Comparison of ENCODE assay signal across 27 cellular contexts in genomic region chr13:44872751-44873150, GRCh38.
"Had no signal": no experiment of that assay in that cellular context is flagged by ENCODE, and none has a peak within 500 bp of the region (broad histone marks: within the 10 kb centered on the region; RNA-seq: fewer than 3 reads in every experiment).

No MANE protein-coding gene starts in this region.

- H3K27me3 ChIP-seq: esophagus muscularis mucosa, gastroesophageal sphincter, hepatocyte, ovary, tibial nerve had no signal

- H3K27ac ChIP-seq: hepatocyte, ovary, skin epidermis, tibial nerve, WERI-Rb-1 had no signal

- H3K4me2 ChIP-seq: hepatocyte had no signal

- H3K4me1 ChIP-seq: tibial nerve had no signal

- H3K9me3 ChIP-seq: ovary had no signal

- H3K79me2 ChIP-seq: hepatocyte had no signal

- ATAC-seq: activated CD4-positive, CD25-positive, alpha-beta regulatory T cell treated with anti-CD3 and anti-CD28 coated beads, Interleukin-2, amount 50 U/mL, for 24 hours; gastroesophageal sphincter; naive thymus-derived CD8-positive, alpha-beta T cell; SK-N-SH treated with all-trans-retinoic acid at 6 μM for 48 hours; stimulated activated naive B cell treated with anti-CD40 and anti-IgM and Interleukin-4, amounts not matched to agents 10 μg/mL and 1 μg/mL and 100 μg/mL, for 72 hours; T-helper 17 cell had no signal

- H2AFZ ChIP-seq: hepatocyte had no signal

- DNase-seq: activated CD4-positive, alpha-beta memory T cell treated with anti-CD3 and anti-CD28 coated beads for 36 hours; activated CD4-positive, alpha-beta T cell treated with anti-CD3 and anti-CD28 coated beads for 48 hours; activated CD8-positive, alpha-beta memory T cell treated with anti-CD3 and anti-CD28 coated beads, Interleukin-2, amount 50 U/mL, for 4 hours; activated gamma-delta T cell; activated naive CD4-positive, alpha-beta T cell treated with anti-CD3 and anti-CD28 coated beads, Interleukin-2, amount 50 U/mL, for 16 hours; activated T-cell treated with anti-CD3 and anti-CD28 coated beads, Interleukin-2, amount 50 U/mL, for 1 hour; amniotic stem cell; caudate nucleus; left cardiac atrium; mammary epithelial cell; midbrain; naive thymus-derived CD8-positive, alpha-beta T cell; ovary; stimulated activated CD4-positive, alpha-beta T cell treated with anti-CD3 and anti-CD28 coated beads, Interleukin-12 subunit alpha, Interleukin-12 subunit beta, amount 100 ng/mL, for 4 hours; stimulated activated CD4-positive, alpha-beta T cell treated with anti-CD3 and anti-CD28 coated beads, Interleukin-4, amount 100 ng/mL, for 4 hours; stimulated activated CD8-positive, alpha-beta memory T cell treated with anti-CD3 and anti-CD28 coated beads, Interleukin-4, amount 100 ng/mL, for 48 hours; stimulated activated naive B cell treated with anti-CD40 and anti-IgM and Interleukin-4, amounts not matched to agents 10 μg/mL and 1 μg/mL and 100 μg/mL, for 72 hours; T-helper 17 cell; T1000; WERI-Rb-1 had no signal

- H3K4me3 ChIP-seq: esophagus muscularis mucosa, gastroesophageal sphincter, hepatocyte, ovary, skin epidermis, tibial nerve had no signal

- H3K36me3 ChIP-seq: esophagus muscularis mucosa, gastroesophageal sphincter, ovary, tibial nerve, WERI-Rb-1 had no signal
